8 cellular contexts compared by ENCODE assay signal in the genomic region with DNA sequence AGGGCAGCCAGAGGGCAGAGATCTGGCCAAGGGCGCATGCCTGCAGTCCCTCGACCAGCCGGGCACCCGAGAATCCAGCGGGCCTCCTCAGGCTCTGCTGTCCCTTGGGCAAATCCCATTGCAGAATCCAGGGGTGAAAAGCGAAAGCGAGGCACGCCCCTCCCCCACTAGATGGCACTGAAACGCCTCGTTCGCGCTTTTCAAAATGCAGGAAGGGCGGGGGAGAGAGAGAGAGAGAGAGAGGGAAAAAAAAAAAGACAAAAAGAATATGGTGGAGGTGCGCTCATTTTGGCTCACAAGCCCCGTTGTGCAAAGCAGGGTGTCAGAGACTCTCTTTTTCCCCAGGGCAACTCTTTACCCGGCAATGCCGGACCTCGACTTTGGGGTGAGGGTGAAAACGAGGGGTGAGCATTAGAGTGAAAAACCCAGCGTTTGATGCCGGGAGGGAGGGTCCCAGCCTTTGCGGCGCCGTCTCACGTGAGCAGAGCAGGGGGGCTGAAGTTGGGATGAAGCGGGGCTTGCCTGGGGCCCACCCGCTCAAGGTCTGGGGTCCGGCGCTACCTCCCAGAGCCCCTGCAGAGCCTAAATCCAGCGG. TPM values are rescaled to one million over a fixed set of nuclear protein-coding genes. Genes with fewer than 3 reads are reported as not detected.
A peak's percentile ranks its signal among the peaks of the same experiment; 100 is the strongest.
DNase-seq lines count a peak whose midpoint lies in the region; ATAC-seq and FAIRE-seq lines count a peak whose summit lies in the region.

No MANE protein-coding gene starts in this region.

- intact Hi-C loops in aorta (cut with DNase I), result no loop called here

- ATAC-seq in activated T-helper 17 cell treated with anti-CD3 and anti-CD28 coated beads, Interleukin-2, amount 50 U/mL, for 72 hours (replicated peaks), result peak; percentile 30
- ATAC-seq in aorta (ENCODE audit: low FRiP score) (peak; percentile 40), GM21390 (IDR thresholded peaks at IDR 0.05; ENCODE audit: unreplicated experiment) (no peak)

- H3K27me3 ChIP-seq in aorta (ENCODE audit: control insufficient read depth in 1 of 2, insufficient read depth in 2 of 2, low read length in 1 of 2), result no peaks in the 10 kb centered on the region

- H3K27ac Mint-ChIP-seq in activated T-helper 17 cell treated with anti-CD3 and anti-CD28 coated beads, Interleukin-2, amount 50 U/mL, for 72 hours, result no peak overlapping the region

- H3K4me3 Mint-ChIP-seq in activated T-helper 17 cell treated with anti-CD3 and anti-CD28 coated beads, Interleukin-2, amount 50 U/mL, for 72 hours, result peak overlapping the region; percentile 77

- H3K9me3 ChIP-seq in aorta (ENCODE audit: control insufficient read depth, low read length), result no peaks in the 10 kb centered on the region

- peak; percentile 31 for DNase-seq in activated CD4-positive, CD25-positive, alpha-beta regulatory T cell treated with anti-CD3 and anti-CD28 coated beads, Interleukin-2, amount 50 U/mL, for 72 hours
- no peak for DNase-seq in activated CD4-positive, CD25-positive, alpha-beta regulatory T cell (lab: John Stamatoyannopoulos, UW)
- peak; percentile 35 for DNase-seq in NCI-H524 treated with DMSO at 0.1 percent for 48 hours (lab: John Stamatoyannopoulos, UW)
- DNase-seq in frontal cortex (ENCODE audit: low spot score in 2 of 2), result peak; percentile 60 to 75
- peak in 55 of 56 donors; percentile 8 to 88 (median 61) for DNase-seq in nucleus accumbens (lab: John Stamatoyannopoulos, UW)
- no peak for DNase-seq in aorta

- no peaks in the 10 kb centered on the region for H3K4me1 Mint-ChIP-seq in activated T-helper 17 cell treated with anti-CD3 and anti-CD28 coated beads, Interleukin-2, amount 50 U/mL, for 72 hours

- 0 to 1% methylated on average over 30 of the region's 30 CpGs for WGBS in aorta, 2 donors

- H3K36me3 Mint-ChIP-seq in activated T-helper 17 cell treated with anti-CD3 and anti-CD28 coated beads, Interleukin-2, amount 50 U/mL, for 72 hours (ENCODE audit: low read depth), result no peaks in the 10 kb centered on the region

- H3K27ac ChIP-seq in aorta (ENCODE audit: low read depth in 1 of 2, low read length in 2 of 2), result no peak overlapping the region

- no peak for FAIRE-seq in frontal cortex (lab: Jason Lieb, UNC)

- H3K4me3 ChIP-seq in aorta (ENCODE audit: low read length in 2 of 2), result no peak overlapping the region

- no peaks in the 10 kb centered on the region for H3K36me3 ChIP-seq in aorta (ENCODE audit: control insufficient read depth in 1 of 2, insufficient read depth in 2 of 2, low read length in 1 of 2)

- H3K9me3 Mint-ChIP-seq in activated T-helper 17 cell treated with anti-CD3 and anti-CD28 coated beads, Interleukin-2, amount 50 U/mL, for 72 hours, result no peaks in the 10 kb centered on the region

- H3K4me1 ChIP-seq in aorta (ENCODE audit: control insufficient read depth in 1 of 2, insufficient read depth in 2 of 2, low read length in 2 of 2), result no peaks in the 10 kb centered on the region

- peaks cover 29% of the 10 kb centered on the region for H3K27me3 Mint-ChIP-seq in activated T-helper 17 cell treated with anti-CD3 and anti-CD28 coated beads, Interleukin-2, amount 50 U/mL, for 72 hours

RNA-seq across cellular contexts. Expression of gene TMEM178B, which starts 2.5 kb away (rescaled TPM):
- 1 to 10 TPM; 1.7 to 2.1 TPM for total RNA-seq in activated T-helper 17 cell treated with anti-CD3 and anti-CD28 coated beads, Interleukin-2, amount 50 U/mL, for 72 hours
- total RNA-seq in frontal cortex (53.0 TPM), aorta (under 1 TPM; 0.26 to 0.42 TPM)
- polyA plus RNA-seq in aorta, result under 1 TPM; 0.05 to 0.13 TPM

RNA-seq across cellular contexts. Expression of gene MRPS33, which starts 56.6 kb away (rescaled TPM):
- total RNA-seq in activated T-helper 17 cell treated with anti-CD3 and anti-CD28 coated beads, Interleukin-2, amount 50 U/mL, for 72 hours, result 10 to 100 TPM; 53.6 to 87.4 TPM
- total RNA-seq in frontal cortex (21.6 TPM), aorta (10 to 100 TPM; 21.0 to 23.4 TPM)
- 10 to 100 TPM; 36.8 to 72.5 TPM for polyA plus RNA-seq in aorta

Comparison
In these comparisons a context has a peak if more than half of its experiments do, and no peak if none do; other contexts are left out.
1. DNase-seq: peak in activated CD4-positive, CD25-positive, alpha-beta regulatory T cell treated with anti-CD3 and anti-CD28 coated beads, Interleukin-2, amount 50 U/mL, for 72 hours (single experiment), NCI-H524 treated with DMSO at 0.1 percent for 48 hours (single experiment), frontal cortex (2 of 2) and nucleus accumbens (55 of 56); none in activated CD4-positive, CD25-positive, alpha-beta regulatory T cell (0 of 4) and aorta (0 of 2).
2. RNA of gene TMEM178B, which starts 2.5 kb away (total RNA-seq): 53.0 TPM in frontal cortex (single experiment); 1.7 to 2.1 TPM in activated T-helper 17 cell treated with anti-CD3 and anti-CD28 coated beads, Interleukin-2, amount 50 U/mL, for 72 hours and 0.26 to 0.42 TPM in aorta; every median in the first group is over 10 times any median in the second.